ENCODE assay signal across 9 cellular contexts in genomic region chr7:139118234-139118802, GRCh38. TPM values are rescaled to one million over a fixed set of nuclear protein-coding genes. Genes with fewer than 3 reads are reported as not detected.
DNase-seq lines count a peak whose midpoint lies in the region; ATAC-seq and TF ChIP-seq lines count a peak whose summit lies in the region.
"Had no signal": no experiment of that assay in that cellular context is flagged by ENCODE, and none has a peak within 500 bp of the region (broad histone marks: within the 10 kb centered on the region; RNA-seq: fewer than 3 reads in every experiment).

No MANE protein-coding gene starts in this region.

- H3K36me3 ChIP-seq in spleen (no peaks in the 10 kb centered on the region), right atrium auricular region (no peaks in the 10 kb centered on the region)

- peak overlapping the region; percentile 41 for H3K4me3 Mint-ChIP-seq in activated T-cell treated with anti-CD3 and anti-CD28 coated beads, Interleukin-2, amount 50 U/mL, for 24 hours

- H3K27ac ChIP-seq in spleen (peak overlapping the region; percentile 14 to 90 (median 80)), right atrium auricular region (no peak overlapping the region), dorsolateral prefrontal cortex (no peak overlapping the region)

- no peaks in the 10 kb centered on the region for H3K36me3 Mint-ChIP-seq in activated T-cell treated with anti-CD3 and anti-CD28 coated beads, Interleukin-2, amount 50 U/mL, for 24 hours (ENCODE audit: low read depth)

- ATAC-seq in HG02571 (IDR thresholded peaks at IDR 0.05; ENCODE audit: unreplicated experiment), result peak; percentile 67

- H3K4me3 ChIP-seq in cardiac fibroblast (replicated peaks in 1 of 2; ENCODE audit: low read depth in 2 of 2, low read length in 2 of 2), result no peak overlapping the region
- peak overlapping the region in 1 of 8 donors; percentile 47 for H3K4me3 ChIP-seq in spleen
- no peak overlapping the region for H3K4me3 ChIP-seq in right atrium auricular region
- no peak overlapping the region for H3K4me3 ChIP-seq in dorsolateral prefrontal cortex

- H3K4me1 ChIP-seq in spleen (peaks cover 0 to 28% (median 22%) of the 10 kb centered on the region in 6 donors), right atrium auricular region (no peaks in the 10 kb centered on the region)

- H3K4me1 Mint-ChIP-seq in activated T-cell treated with anti-CD3 and anti-CD28 coated beads, Interleukin-2, amount 50 U/mL, for 24 hours (ENCODE audit: low read depth), result peaks cover 43% of the 10 kb centered on the region

- no peak for TF ChIP-seq POLR2A in spleen (IDR thresholded peaks at IDR 0.05)

- no peaks in the 10 kb centered on the region for H3K27me3 Mint-ChIP-seq in activated T-cell treated with anti-CD3 and anti-CD28 coated beads, Interleukin-2, amount 50 U/mL, for 24 hours

- H3K9me3 ChIP-seq in spleen (no peaks in the 10 kb centered on the region), right atrium auricular region (no peaks in the 10 kb centered on the region)

- DNase-seq in activated T-cell treated with anti-CD3 and anti-CD28 coated beads, Interleukin-2, amount 50 U/mL, for 24 hours, result peak; percentile 62
- DNase-seq in activated T-cell treated with anti-CD3 and anti-CD28 coated beads for 4 hours (no peak), NCI-H460 (ENCODE audit: extremely low read depth, low read depth) (peak; percentile 42), cardiac fibroblast (ENCODE audit: low read depth in 2 of 2) (peak; percentile 32 to 85), spleen (no peak), right atrium auricular region (ENCODE audit: low spot score) (no peak), dorsolateral prefrontal cortex (no peak)
- DNase-seq: DND-41 had no signal

- H3K9me3 Mint-ChIP-seq in activated T-cell treated with anti-CD3 and anti-CD28 coated beads, Interleukin-2, amount 50 U/mL, for 24 hours, result no peaks in the 10 kb centered on the region

- 30 to 61% (median 31%) methylated on average over 8 of the region's 8 CpGs for WGBS in spleen, 5 donors

- peak overlapping the region; percentile 77 for H3K27ac Mint-ChIP-seq in activated T-cell treated with anti-CD3 and anti-CD28 coated beads, Interleukin-2, amount 50 U/mL, for 24 hours

- TF ChIP-seq CTCF in cardiac fibroblast (IDR thresholded peaks at IDR 0.05; ENCODE audit: low read depth, low read length) (peak; percentile 21), spleen (IDR thresholded peaks at IDR 0.05 in 8 of 11, conservative IDR thresholded peaks at IDR 0.05 in 3 of 11) (no peak), right atrium auricular region (IDR thresholded peaks at IDR 0.05) (no peak), dorsolateral prefrontal cortex (IDR thresholded peaks at IDR 0.05 in 54 of 56, conservative IDR thresholded peaks at IDR 0.05 in 2 of 56; ENCODE audit: low read depth in 1 of 56, partially characterized antibody in 56 of 56) (no peak)

- H3K27me3 ChIP-seq in spleen (replicated peaks in 1 of 7) (no peaks in the 10 kb centered on the region), right atrium auricular region (no peaks in the 10 kb centered on the region), dorsolateral prefrontal cortex (peaks cover 0 to 9% (median 0%) of the 10 kb centered on the region in 45 donors)

- intact Hi-C loops in spleen (cut with DNase I; ENCODE audit: low total_unique reads), result no loop called here
- intact Hi-C loops in dorsolateral prefrontal cortex (cut with DNase I), result no loop called here

RNA-seq across cellular contexts. Expression of gene ZC3HAV1, which starts 8.8 kb away (rescaled TPM):
- 43.7 and 45.8 TPM in 2 replicates for total RNA-seq in NCI-H460 (2014; rRNA removed; shearing (Covaris generic))
- 17.5 and 22.0 TPM in 2 replicates for polyA plus RNA-seq in NCI-H460 (2014; cell fraction: nucleus; rRNA removed)
- total RNA-seq in spleen (10 to 100 TPM; 53.4 to 82.4 (median 68.3) TPM), right atrium auricular region (10 to 100 TPM in 1 of 2 donors, 1 to 10 TPM in 1; 8.0 to 15.2 TPM), dorsolateral prefrontal cortex (10 to 100 TPM in 72 of 120 experiments, 1 to 10 TPM in 48; 5.8 to 24.9 (median 10.3) TPM)
- polyA plus RNA-seq in spleen, result 10 to 100 TPM; 12.7 to 19.0 (median 13.0) TPM

Comparison
In these comparisons a context has a peak if more than half of its experiments do, and no peak if none do; other contexts are left out.
1. DNase-seq: peak in activated T-cell treated with anti-CD3 and anti-CD28 coated beads, Interleukin-2, amount 50 U/mL, for 24 hours (single experiment), NCI-H460 (single experiment) and cardiac fibroblast (2 of 2); none in activated T-cell treated with anti-CD3 and anti-CD28 coated beads for 4 hours (single experiment), spleen (single experiment), right atrium auricular region (single experiment) and dorsolateral prefrontal cortex (0 of 10).
2. H3K27ac ChIP-seq: peak in spleen (8 of 8); none in right atrium auricular region (0 of 2) and dorsolateral prefrontal cortex (0 of 59).